Comparison of ENCODE assay signal across 12 cellular contexts in genomic region chr22:29418704-29419103, GRCh38. TPM values are rescaled to one million over a fixed set of nuclear protein-coding genes. Genes with fewer than 3 reads are reported as not detected.
"Had no signal": no experiment of that assay in that cellular context is flagged by ENCODE, and none has a peak within 500 bp of the region (broad histone marks: within the 10 kb centered on the region; RNA-seq: fewer than 3 reads in every experiment).

No MANE protein-coding gene starts in this region.

RNA-seq across cellular contexts. Expression of gene RFPL1, which starts 19.7 kb away (rescaled TPM):
- total RNA-seq: activated CD4-positive, alpha-beta memory T cell treated with anti-CD3 and anti-CD28 coated beads, Interleukin-2, amount 10 ng/mL, durations not matched to agents 7 days and 5 days; activated CD4-positive, alpha-beta T cell treated with anti-CD3 and anti-CD28 coated beads for 36 hours; activated CD4-positive, alpha-beta T cell treated with anti-CD3 and anti-CD28 coated beads, Interleukin-2, amount 10 ng/mL, durations not matched to agents 7 days and 5 days; activated CD8-positive, alpha-beta memory T cell treated with anti-CD3 and anti-CD28 coated beads, Interleukin-2, amount 10 ng/mL, durations not matched to agents 7 days and 5 days; activated CD8-positive, alpha-beta T cell treated with anti-CD3 and anti-CD28 coated beads, Interleukin-2, amount 10 ng/mL, durations not matched to agents 7 days and 5 days; activated naive CD8-positive, alpha-beta T cell treated with anti-CD3 and anti-CD28 coated beads, Interleukin-2, amount 10 ng/mL, durations not matched to agents 7 days and 5 days; activated T-helper 2 cell treated with anti-CD3 and anti-CD28 coated beads, Interferon-gamma antibody, Interleukin-2, Interleukin-4, amounts not matched to agents 10 μg/mL and 5 μg/mL and 100 μg/mL, durations not matched to agents 14 hours and 24 hours and 36 hours; ascending aorta; breast epithelium; cardiac septum; cerebellum; WTC11 had no signal
